In genomic region chr11:134242376-134242775, GRCh38 we compare ENCODE assay signal across 17 cellular contexts. TPM values are rescaled to one million over a fixed set of nuclear protein-coding genes. Genes with fewer than 3 reads are reported as not detected.
"Had no signal": no experiment of that assay in that cellular context is flagged by ENCODE, and none has a peak within 500 bp of the region (broad histone marks: within the 10 kb centered on the region; RNA-seq: fewer than 3 reads in every experiment).

No MANE protein-coding gene starts in this region.

- H3K27me3 Mint-ChIP-seq: activated B cell treated with CpG ODN at 0.5 μM for 24 hours; activated CD4-positive, alpha-beta T cell treated with anti-CD3 and anti-CD28 coated beads, Interleukin-2, amount 10 ng/mL, durations not matched to agents 7 days and 5 days; activated naive CD4-positive, alpha-beta T cell treated with anti-CD3 and anti-CD28 coated beads, Interleukin-2, amount 50 U/mL, for 24 hours had no signal

- H3K27ac Mint-ChIP-seq: activated B cell treated with CpG ODN at 0.5 μM for 24 hours; activated CD4-positive, alpha-beta T cell treated with anti-CD3 and anti-CD28 coated beads, Interleukin-2, amount 10 ng/mL, durations not matched to agents 7 days and 5 days; activated naive CD4-positive, alpha-beta T cell treated with anti-CD3 and anti-CD28 coated beads, Interleukin-2, amount 50 U/mL, for 24 hours; T-helper 1 cell treated with Interleukin-12 subunit alpha and Interleukin-12 subunit beta and Interleukin-4 antibody, amounts not matched to agents 30 μg/mL and 1 μg/mL, for 36 hours had no signal

- H3K27ac ChIP-seq: body of pancreas, spleen, suprapubic skin, upper lobe of left lung had no signal

- H3K9me3 Mint-ChIP-seq: activated B cell treated with CpG ODN at 0.5 μM for 24 hours; activated CD4-positive, alpha-beta T cell treated with anti-CD3 and anti-CD28 coated beads, Interleukin-2, amount 10 ng/mL, durations not matched to agents 7 days and 5 days; activated naive CD4-positive, alpha-beta T cell treated with anti-CD3 and anti-CD28 coated beads, Interleukin-2, amount 50 U/mL, for 24 hours; T-helper 1 cell treated with Interleukin-12 subunit alpha and Interleukin-12 subunit beta and Interleukin-4 antibody, amounts not matched to agents 30 μg/mL and 1 μg/mL, for 36 hours had no signal

- H3K4me3 Mint-ChIP-seq: activated B cell treated with CpG ODN at 0.5 μM for 24 hours; activated CD4-positive, alpha-beta T cell treated with anti-CD3 and anti-CD28 coated beads, Interleukin-2, amount 10 ng/mL, durations not matched to agents 7 days and 5 days; activated naive CD4-positive, alpha-beta T cell treated with anti-CD3 and anti-CD28 coated beads, Interleukin-2, amount 50 U/mL, for 24 hours; T-helper 1 cell treated with Interleukin-12 subunit alpha and Interleukin-12 subunit beta and Interleukin-4 antibody, amounts not matched to agents 30 μg/mL and 1 μg/mL, for 36 hours had no signal

- H3K9me3 ChIP-seq: body of pancreas, spleen, suprapubic skin, upper lobe of left lung had no signal

- DNase-seq: activated B cell treated with CpG ODN at 0.5 μM for 24 hours; activated CD4-positive, alpha-beta T cell treated with anti-CD3 and anti-CD28 coated beads, Interleukin-2, amount 10 ng/mL, durations not matched to agents 7 days and 5 days; activated CD8-positive, alpha-beta memory T cell treated with anti-CD3 and anti-CD28 coated beads for 24 hours; amniotic stem cell; body of pancreas; effector memory CD4-positive, alpha-beta T cell; erythroblast; spleen; stimulated activated CD4-positive, alpha-beta T cell treated with anti-CD3 and anti-CD28 coated beads, Interleukin-2, amount 100 ng/mL, for 24 hours; stimulated activated naive CD4-positive, alpha-beta T cell; upper lobe of left lung had no signal

- H3K4me1 Mint-ChIP-seq: activated B cell treated with CpG ODN at 0.5 μM for 24 hours; activated CD4-positive, alpha-beta T cell treated with anti-CD3 and anti-CD28 coated beads, Interleukin-2, amount 10 ng/mL, durations not matched to agents 7 days and 5 days; activated naive CD4-positive, alpha-beta T cell treated with anti-CD3 and anti-CD28 coated beads, Interleukin-2, amount 50 U/mL, for 24 hours had no signal

- H3K4me1 ChIP-seq: body of pancreas, spleen, suprapubic skin, upper lobe of left lung had no signal

- H3K4me3 ChIP-seq: body of pancreas, spleen, suprapubic skin, upper lobe of left lung had no signal

RNA-seq across cellular contexts. Expression of gene GLB1L3, which starts 33.8 kb away (rescaled TPM):
- total RNA-seq: activated B cell treated with CpG ODN at 0.5 μM for 24 hours, osteocyte, pulmonary artery endothelial cell, sciatic nerve had no signal
